ENCODE assay signal across 27 cellular contexts in the genomic region with DNA sequence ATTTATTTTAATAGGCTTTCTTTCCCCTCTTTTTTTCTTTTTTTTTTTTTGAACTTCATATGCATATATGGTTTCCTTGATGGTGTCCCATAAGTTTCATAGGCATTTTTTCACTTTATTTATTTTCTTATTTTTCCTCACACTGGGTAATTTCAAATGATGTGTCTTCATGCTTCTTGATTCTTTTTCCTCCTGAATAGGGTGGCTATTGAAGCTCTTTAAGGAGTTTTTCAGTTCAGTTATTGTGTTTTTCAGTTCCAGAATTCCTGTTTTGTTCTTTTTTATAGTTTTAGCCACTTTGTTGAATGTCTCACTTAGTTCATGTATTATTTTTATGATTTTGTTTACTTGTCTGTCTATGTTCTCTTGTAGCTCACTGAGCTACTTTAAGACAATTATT.
"Had no signal": no experiment of that assay in that cellular context is flagged by ENCODE, and none has a peak within 500 bp of the region (broad histone marks: within the 10 kb centered on the region; RNA-seq: fewer than 3 reads in every experiment).

No MANE protein-coding gene starts in this region.

- H3K4me3 ChIP-seq: adrenal gland, body of pancreas, esophagus squamous epithelium had no signal

- H3K9me3 ChIP-seq: adrenal gland, body of pancreas had no signal

- H3K27ac ChIP-seq: adrenal gland, body of pancreas, WERI-Rb-1 had no signal

- H3K27ac Mint-ChIP-seq: activated B cell treated with CpG ODN at 0.5 μM for 24 hours; activated CD8-positive, alpha-beta T cell treated with anti-CD3 and anti-CD28 coated beads for 36 hours; activated naive CD4-positive, alpha-beta T cell treated with anti-CD3 and anti-CD28 coated beads for 36 hours; activated naive CD4-positive, alpha-beta T cell treated with anti-CD3 and anti-CD28 coated beads, Interleukin-2, amount 50 U/mL, for 72 hours; activated T-helper 17 cell treated with anti-CD3 and anti-CD28 coated beads, Interleukin-2, amount 50 U/mL, for 72 hours; effector memory CD8-positive, alpha-beta T cell had no signal

- H3K36me3 ChIP-seq: adrenal gland, esophagus squamous epithelium, WERI-Rb-1 had no signal

- FAIRE-seq: frontal cortex, TTC549 had no signal

- DNase-seq: activated B cell treated with CpG ODN at 0.5 μM for 24 hours; activated CD4-positive, alpha-beta T cell treated with anti-CD3 and anti-CD28 coated beads for 48 hours; activated CD4-positive, alpha-beta T cell treated with anti-CD3 and anti-CD28 coated beads, Interleukin-2, amount 50 U/mL, for 1 hour; activated CD4-positive, alpha-beta T cell treated with anti-CD3 and anti-CD28 coated beads, Interleukin-2, amount 50 U/mL, for 48 hours; activated CD8-positive, alpha-beta memory T cell treated with anti-CD3 and anti-CD28 coated beads for 24 hours; activated CD8-positive, alpha-beta T cell treated with anti-CD3 and anti-CD28 coated beads for 36 hours; activated effector memory CD4-positive, alpha-beta T cell treated with Interleukin-2 at 50 U/mL for 16 hours; activated gamma-delta T cell treated with Interleukin-2 at 50 U/mL for 16 hours; activated naive CD4-positive, alpha-beta T cell treated with anti-CD3 and anti-CD28 coated beads for 36 hours; activated T-cell treated with anti-CD3 and anti-CD28 coated beads, Interleukin-2, amount 50 U/mL, for 4 hours; adrenal gland; amygdala; aorta; body of pancreas; cortex of kidney; dermis blood vessel endothelial cell; effector CD4-positive, alpha-beta T cell; effector memory CD8-positive, alpha-beta T cell; esophagus squamous epithelium; head of caudate nucleus; T-helper 2 cell; WERI-Rb-1 had no signal

- ATAC-seq: activated CD4-positive, CD25-positive, alpha-beta regulatory T cell treated with anti-CD3 and anti-CD28 coated beads, Interleukin-2, amount 50 U/mL, for 24 hours; activated CD8-positive, alpha-beta T cell treated with anti-CD3 and anti-CD28 coated beads for 36 hours; activated naive CD4-positive, alpha-beta T cell treated with anti-CD3 and anti-CD28 coated beads, Interleukin-2, amount 50 U/mL, for 72 hours; activated T-cell treated with anti-CD3 and anti-CD28 coated beads, Interleukin-2, amount 50 U/mL, for 4 hours; activated T-helper 17 cell treated with anti-CD3 and anti-CD28 coated beads, Interleukin-2, amount 50 U/mL, for 72 hours; body of pancreas; effector memory CD8-positive, alpha-beta T cell had no signal

- H3K27me3 Mint-ChIP-seq: activated B cell treated with CpG ODN at 0.5 μM for 24 hours; activated CD8-positive, alpha-beta T cell treated with anti-CD3 and anti-CD28 coated beads for 36 hours; activated T-helper 17 cell treated with anti-CD3 and anti-CD28 coated beads, Interleukin-2, amount 50 U/mL, for 72 hours; effector memory CD8-positive, alpha-beta T cell had no signal

- H3K4me3 Mint-ChIP-seq: activated B cell treated with CpG ODN at 0.5 μM for 24 hours; activated CD8-positive, alpha-beta T cell treated with anti-CD3 and anti-CD28 coated beads for 36 hours; activated naive CD4-positive, alpha-beta T cell treated with anti-CD3 and anti-CD28 coated beads for 36 hours; activated T-cell treated with anti-CD3 and anti-CD28 coated beads, Interleukin-2, amount 50 U/mL, for 4 hours; activated T-helper 17 cell treated with anti-CD3 and anti-CD28 coated beads, Interleukin-2, amount 50 U/mL, for 72 hours; effector memory CD8-positive, alpha-beta T cell had no signal

- H3K4me1 Mint-ChIP-seq: activated B cell treated with CpG ODN at 0.5 μM for 24 hours; activated T-helper 17 cell treated with anti-CD3 and anti-CD28 coated beads, Interleukin-2, amount 50 U/mL, for 72 hours had no signal

- H3K27me3 ChIP-seq: adrenal gland, body of pancreas, esophagus squamous epithelium had no signal
